ENCODE assay signal across 1 cellular context in the genomic region with DNA sequence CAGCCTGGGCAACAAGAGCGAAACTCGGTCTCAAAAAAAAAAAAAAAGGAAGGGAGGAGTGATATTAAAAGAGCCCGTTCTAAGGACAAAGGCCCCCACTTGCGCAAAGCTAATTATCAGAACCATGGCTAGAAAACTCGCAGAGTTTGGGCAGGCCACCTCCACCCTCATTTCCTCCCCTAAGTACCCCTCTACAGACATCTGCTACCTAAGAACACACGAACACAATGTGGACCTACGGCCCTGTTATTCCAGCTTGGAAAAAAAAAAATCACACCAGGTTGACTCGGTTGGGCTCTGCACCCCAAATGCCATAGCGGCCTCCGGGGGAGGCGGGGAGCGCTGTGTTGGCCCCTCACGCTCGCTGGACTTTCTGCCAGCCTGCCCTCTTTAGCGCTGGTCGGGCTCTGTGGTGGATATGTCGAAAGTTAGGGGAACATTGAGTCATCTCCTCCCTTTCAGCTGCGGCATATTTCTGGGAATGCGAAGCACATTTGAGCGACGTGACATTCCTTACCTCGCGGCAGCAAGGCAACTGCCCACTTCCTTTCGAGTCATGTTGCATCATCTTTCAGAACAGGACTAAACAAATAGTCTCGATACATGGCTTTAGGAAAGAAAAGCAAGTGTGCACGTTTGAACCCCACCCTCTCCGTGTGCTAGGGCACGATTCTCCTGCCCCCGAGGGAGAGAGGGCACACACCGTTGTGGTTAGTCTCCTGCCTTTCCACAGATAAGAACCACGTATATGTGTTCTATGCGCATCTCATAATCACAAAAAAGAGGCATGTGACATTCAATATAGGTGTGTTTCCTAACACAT.
A peak's percentile ranks its signal among the peaks of the same experiment; 100 is the strongest.
TF ChIP-seq lines count a peak whose summit lies in the region.

No MANE protein-coding gene starts in this region.

TF ChIP-seq in HepG2, 621 proteins besides CTCF, POLR2A, EP300 and RAD21 (continued from another document and continues in another):
- TF ChIP-seq, protein P1, sequence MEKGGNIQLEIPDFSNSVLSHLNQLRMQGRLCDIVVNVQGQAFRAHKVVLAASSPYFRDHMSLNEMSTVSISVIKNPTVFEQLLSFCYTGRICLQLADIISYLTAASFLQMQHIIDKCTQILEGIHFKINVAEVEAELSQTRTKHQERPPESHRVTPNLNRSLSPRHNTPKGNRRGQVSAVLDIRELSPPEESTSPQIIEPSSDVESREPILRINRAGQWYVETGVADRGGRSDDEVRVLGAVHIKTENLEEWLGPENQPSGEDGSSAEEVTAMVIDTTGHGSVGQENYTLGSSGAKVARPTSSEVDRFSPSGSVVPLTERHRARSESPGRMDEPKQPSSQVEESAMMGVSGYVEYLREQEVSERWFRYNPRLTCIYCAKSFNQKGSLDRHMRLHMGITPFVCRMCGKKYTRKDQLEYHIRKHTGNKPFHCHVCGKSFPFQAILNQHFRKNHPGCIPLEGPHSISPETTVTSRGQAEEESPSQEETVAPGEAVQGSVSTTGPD (CRISPR knock-in tag; IDR thresholded peaks at IDR 0.05): peak; percentile 67; the same call in 1 of the 2 replicates
- TF ChIP-seq SMAD3 (CRISPR knock-in tag; IDR thresholded peaks at IDR 0.05) (peak; percentile 97), CEBPG (CRISPR knock-in tag; IDR thresholded peaks at IDR 0.05) (peak; percentile 100), SNAI1 (CRISPR knock-in tag; IDR thresholded peaks at IDR 0.05; ENCODE audit: borderline replicate concordance) (no peak), PITX1 (CRISPR knock-in tag; IDR thresholded peaks at IDR 0.05) (peak; percentile 91), ZMAT3 (CRISPR knock-in tag; conservative IDR thresholded peaks at IDR 0.05) (peak; percentile 92), MTF1 (CRISPR knock-in tag; IDR thresholded peaks at IDR 0.05) (no peak), NAIF1 (CRISPR knock-in tag; IDR thresholded peaks at IDR 0.05; ENCODE audit: borderline replicate concordance) (peak; percentile 93), ZNF354B (CRISPR knock-in tag; IDR thresholded peaks at IDR 0.05) (no peak), DMAP1 (CRISPR knock-in tag; IDR thresholded peaks at IDR 0.05) (peak; percentile 92; the same call in 1 of the 2 replicates), TP53 (CRISPR knock-in tag; conservative IDR thresholded peaks at IDR 0.05) (peak; percentile 85; the same call in 1 of the 2 replicates), ZNF235 (CRISPR knock-in tag; IDR thresholded peaks at IDR 0.05; ENCODE audit: borderline replicate concordance) (no peak), ZZZ3 (CRISPR knock-in tag; IDR thresholded peaks at IDR 0.05; ENCODE audit: borderline replicate concordance) (0 out of 2 replicates have a peak, but pooled peaks have one; percentile 73), ZNF558 (CRISPR knock-in tag; IDR thresholded peaks at IDR 0.05; ENCODE audit: borderline replicate concordance) (no peak; the same call in 1 of the 2 replicates), JUN (CRISPR knock-in tag; IDR thresholded peaks at IDR 0.05) (peak; percentile 95), XRCC5 (optimal IDR thresholded peaks at IDR 0.05; ENCODE audit: low read length) (peak; percentile 62), ZNF552 (CRISPR knock-in tag; IDR thresholded peaks at IDR 0.05; ENCODE audit: borderline replicate concordance) (peak; percentile 67; the same call in 1 of the 2 replicates), ZMYM4 (CRISPR knock-in tag; IDR thresholded peaks at IDR 0.05) (peak; percentile 90), ZNF121 (CRISPR knock-in tag; IDR thresholded peaks at IDR 0.05) (peak; percentile 93), AGO2 (optimal IDR thresholded peaks at IDR 0.05; ENCODE audit: low read depth, low read length) (no peak), NFE2L1 (CRISPR knock-in tag; IDR thresholded peaks at IDR 0.05; ENCODE audit: borderline replicate concordance) (no peak), ZNF607 (CRISPR knock-in tag; IDR thresholded peaks at IDR 0.05; ENCODE audit: borderline replicate concordance) (no peak), SOX13 (IDR thresholded peaks at IDR 0.05) (peak; percentile 85), SOX13 (CRISPR knock-in tag; conservative IDR thresholded peaks at IDR 0.05 in 1 of 2, IDR thresholded peaks at IDR 0.05 in 1 of 2) (peak in 1 of 2 experiments; percentile 96; a peak in 2 of 4 replicates)
- TF ChIP-seq, protein P2, sequence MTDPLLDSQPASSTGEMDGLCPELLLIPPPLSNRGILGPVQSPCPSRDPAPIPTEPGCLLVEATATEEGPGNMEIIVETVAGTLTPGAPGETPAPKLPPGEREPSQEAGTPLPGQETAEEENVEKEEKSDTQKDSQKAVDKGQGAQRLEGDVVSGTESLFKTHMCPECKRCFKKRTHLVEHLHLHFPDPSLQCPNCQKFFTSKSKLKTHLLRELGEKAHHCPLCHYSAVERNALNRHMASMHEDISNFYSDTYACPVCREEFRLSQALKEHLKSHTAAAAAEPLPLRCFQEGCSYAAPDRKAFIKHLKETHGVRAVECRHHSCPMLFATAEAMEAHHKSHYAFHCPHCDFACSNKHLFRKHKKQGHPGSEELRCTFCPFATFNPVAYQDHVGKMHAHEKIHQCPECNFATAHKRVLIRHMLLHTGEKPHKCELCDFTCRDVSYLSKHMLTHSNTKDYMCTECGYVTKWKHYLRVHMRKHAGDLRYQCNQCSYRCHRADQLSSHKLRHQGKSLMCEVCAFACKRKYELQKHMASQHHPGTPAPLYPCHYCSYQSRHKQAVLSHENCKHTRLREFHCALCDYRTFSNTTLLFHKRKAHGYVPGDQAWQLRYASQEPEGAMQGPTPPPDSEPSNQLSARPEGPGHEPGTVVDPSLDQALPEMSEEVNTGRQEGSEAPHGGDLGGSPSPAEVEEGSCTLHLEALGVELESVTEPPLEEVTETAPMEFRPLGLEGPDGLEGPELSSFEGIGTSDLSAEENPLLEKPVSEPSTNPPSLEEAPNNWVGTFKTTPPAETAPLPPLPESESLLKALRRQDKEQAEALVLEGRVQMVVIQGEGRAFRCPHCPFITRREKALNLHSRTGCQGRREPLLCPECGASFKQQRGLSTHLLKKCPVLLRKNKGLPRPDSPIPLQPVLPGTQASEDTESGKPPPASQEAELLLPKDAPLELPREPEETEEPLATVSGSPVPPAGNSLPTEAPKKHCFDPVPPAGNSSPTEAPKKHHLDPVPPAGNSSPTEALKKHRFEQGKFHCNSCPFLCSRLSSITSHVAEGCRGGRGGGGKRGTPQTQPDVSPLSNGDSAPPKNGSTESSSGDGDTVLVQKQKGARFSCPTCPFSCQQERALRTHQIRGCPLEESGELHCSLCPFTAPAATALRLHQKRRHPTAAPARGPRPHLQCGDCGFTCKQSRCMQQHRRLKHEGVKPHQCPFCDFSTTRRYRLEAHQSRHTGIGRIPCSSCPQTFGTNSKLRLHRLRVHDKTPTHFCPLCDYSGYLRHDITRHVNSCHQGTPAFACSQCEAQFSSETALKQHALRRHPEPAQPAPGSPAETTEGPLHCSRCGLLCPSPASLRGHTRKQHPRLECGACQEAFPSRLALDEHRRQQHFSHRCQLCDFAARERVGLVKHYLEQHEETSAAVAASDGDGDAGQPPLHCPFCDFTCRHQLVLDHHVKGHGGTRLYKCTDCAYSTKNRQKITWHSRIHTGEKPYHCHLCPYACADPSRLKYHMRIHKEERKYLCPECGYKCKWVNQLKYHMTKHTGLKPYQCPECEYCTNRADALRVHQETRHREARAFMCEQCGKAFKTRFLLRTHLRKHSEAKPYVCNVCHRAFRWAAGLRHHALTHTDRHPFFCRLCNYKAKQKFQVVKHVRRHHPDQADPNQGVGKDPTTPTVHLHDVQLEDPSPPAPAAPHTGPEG (CRISPR knock-in tag; IDR thresholded peaks at IDR 0.05): no peak
- TF ChIP-seq, protein P3, sequence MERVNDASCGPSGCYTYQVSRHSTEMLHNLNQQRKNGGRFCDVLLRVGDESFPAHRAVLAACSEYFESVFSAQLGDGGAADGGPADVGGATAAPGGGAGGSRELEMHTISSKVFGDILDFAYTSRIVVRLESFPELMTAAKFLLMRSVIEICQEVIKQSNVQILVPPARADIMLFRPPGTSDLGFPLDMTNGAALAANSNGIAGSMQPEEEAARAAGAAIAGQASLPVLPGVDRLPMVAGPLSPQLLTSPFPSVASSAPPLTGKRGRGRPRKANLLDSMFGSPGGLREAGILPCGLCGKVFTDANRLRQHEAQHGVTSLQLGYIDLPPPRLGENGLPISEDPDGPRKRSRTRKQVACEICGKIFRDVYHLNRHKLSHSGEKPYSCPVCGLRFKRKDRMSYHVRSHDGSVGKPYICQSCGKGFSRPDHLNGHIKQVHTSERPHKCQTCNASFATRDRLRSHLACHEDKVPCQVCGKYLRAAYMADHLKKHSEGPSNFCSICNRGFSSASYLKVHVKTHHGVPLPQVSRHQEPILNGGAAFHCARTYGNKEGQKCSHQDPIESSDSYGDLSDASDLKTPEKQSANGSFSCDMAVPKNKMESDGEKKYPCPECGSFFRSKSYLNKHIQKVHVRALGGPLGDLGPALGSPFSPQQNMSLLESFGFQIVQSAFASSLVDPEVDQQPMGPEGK (CRISPR knock-in tag; IDR thresholded peaks at IDR 0.05): peak; percentile 89
- TF ChIP-seq, protein P4, sequence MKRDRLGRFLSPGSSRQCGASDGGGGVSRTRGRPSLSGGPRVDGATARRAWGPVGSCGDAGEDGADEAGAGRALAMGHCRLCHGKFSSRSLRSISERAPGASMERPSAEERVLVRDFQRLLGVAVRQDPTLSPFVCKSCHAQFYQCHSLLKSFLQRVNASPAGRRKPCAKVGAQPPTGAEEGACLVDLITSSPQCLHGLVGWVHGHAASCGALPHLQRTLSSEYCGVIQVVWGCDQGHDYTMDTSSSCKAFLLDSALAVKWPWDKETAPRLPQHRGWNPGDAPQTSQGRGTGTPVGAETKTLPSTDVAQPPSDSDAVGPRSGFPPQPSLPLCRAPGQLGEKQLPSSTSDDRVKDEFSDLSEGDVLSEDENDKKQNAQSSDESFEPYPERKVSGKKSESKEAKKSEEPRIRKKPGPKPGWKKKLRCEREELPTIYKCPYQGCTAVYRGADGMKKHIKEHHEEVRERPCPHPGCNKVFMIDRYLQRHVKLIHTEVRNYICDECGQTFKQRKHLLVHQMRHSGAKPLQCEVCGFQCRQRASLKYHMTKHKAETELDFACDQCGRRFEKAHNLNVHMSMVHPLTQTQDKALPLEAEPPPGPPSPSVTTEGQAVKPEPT (CRISPR knock-in tag; IDR thresholded peaks at IDR 0.05; ENCODE audit: low read depth): peak; percentile 28; the same call in 1 of the 2 replicates
- TF ChIP-seq, protein P5, sequence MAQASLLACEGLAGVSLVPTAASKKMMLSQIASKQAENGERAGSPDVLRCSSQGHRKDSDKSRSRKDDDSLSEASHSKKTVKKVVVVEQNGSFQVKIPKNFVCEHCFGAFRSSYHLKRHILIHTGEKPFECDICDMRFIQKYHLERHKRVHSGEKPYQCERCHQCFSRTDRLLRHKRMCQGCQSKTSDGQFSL (CRISPR knock-in tag; IDR thresholded peaks at IDR 0.05): 0 out of 2 replicates have a peak, but pooled peaks have one; percentile 16
- TF ChIP-seq, protein P6, sequence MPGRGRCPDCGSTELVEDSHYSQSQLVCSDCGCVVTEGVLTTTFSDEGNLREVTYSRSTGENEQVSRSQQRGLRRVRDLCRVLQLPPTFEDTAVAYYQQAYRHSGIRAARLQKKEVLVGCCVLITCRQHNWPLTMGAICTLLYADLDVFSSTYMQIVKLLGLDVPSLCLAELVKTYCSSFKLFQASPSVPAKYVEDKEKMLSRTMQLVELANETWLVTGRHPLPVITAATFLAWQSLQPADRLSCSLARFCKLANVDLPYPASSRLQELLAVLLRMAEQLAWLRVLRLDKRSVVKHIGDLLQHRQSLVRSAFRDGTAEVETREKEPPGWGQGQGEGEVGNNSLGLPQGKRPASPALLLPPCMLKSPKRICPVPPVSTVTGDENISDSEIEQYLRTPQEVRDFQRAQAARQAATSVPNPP (CRISPR knock-in tag; IDR thresholded peaks at IDR 0.05): no peak; the same call in 1 of the 2 replicates
- TF ChIP-seq, protein P7, sequence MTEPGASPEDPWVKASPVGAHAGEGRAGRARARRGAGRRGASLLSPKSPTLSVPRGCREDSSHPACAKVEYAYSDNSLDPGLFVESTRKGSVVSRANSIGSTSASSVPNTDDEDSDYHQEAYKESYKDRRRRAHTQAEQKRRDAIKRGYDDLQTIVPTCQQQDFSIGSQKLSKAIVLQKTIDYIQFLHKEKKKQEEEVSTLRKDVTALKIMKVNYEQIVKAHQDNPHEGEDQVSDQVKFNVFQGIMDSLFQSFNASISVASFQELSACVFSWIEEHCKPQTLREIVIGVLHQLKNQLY (CRISPR knock-in tag; IDR thresholded peaks at IDR 0.05): peak; percentile 93
- TF ChIP-seq, protein P8, sequence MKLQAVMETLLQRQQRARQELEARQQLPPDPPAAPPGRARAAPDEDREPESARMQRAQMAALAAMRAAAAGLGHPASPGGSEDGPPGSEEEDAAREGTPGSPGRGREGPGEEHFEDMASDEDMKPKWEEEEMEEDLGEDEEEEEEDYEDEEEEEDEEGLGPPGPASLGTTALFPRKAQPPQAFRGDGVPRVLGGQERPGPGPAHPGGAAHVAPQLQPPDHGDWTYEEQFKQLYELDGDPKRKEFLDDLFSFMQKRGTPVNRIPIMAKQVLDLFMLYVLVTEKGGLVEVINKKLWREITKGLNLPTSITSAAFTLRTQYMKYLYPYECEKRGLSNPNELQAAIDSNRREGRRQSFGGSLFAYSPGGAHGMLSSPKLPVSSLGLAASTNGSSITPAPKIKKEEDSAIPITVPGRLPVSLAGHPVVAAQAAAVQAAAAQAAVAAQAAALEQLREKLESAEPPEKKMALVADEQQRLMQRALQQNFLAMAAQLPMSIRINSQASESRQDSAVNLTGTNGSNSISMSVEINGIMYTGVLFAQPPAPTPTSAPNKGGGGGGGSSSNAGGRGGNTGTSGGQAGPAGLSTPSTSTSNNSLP (IDR thresholded peaks at IDR 0.05; ENCODE audit: low read depth, low read length): peak; percentile 54; the same call in 1 of the 2 replicates
- TF ChIP-seq, protein P9, sequence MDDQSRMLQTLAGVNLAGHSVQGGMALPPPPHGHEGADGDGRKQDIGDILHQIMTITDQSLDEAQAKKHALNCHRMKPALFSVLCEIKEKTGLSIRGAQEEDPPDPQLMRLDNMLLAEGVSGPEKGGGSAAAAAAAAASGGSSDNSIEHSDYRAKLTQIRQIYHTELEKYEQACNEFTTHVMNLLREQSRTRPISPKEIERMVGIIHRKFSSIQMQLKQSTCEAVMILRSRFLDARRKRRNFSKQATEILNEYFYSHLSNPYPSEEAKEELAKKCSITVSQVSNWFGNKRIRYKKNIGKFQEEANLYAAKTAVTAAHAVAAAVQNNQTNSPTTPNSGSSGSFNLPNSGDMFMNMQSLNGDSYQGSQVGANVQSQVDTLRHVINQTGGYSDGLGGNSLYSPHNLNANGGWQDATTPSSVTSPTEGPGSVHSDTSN (CRISPR knock-in tag; IDR thresholded peaks at IDR 0.05; ENCODE audit: borderline replicate concordance): no peak
- TF ChIP-seq, protein P10, sequence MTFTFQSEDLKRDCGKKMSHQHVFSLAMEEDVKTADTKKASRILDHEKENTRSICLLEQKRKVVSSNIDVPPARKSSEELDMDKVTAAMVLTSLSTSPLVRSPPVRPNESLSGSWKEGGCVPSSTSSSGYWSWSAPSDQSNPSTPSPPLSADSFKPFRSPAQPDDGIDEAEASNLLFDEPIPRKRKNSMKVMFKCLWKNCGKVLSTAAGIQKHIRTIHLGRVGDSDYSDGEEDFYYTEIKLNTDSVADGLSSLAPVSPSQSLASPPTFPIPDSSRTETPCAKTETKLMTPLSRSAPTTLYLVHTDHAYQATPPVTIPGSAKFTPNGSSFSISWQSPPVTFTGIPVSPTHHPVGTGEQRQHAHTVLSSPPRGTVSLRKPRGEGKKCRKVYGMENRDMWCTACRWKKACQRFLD (CRISPR knock-in tag; IDR thresholded peaks at IDR 0.05; ENCODE audit: borderline replicate concordance): 0 out of 2 replicates have a peak, but pooled peaks have one; percentile 56
- TF ChIP-seq, protein P11, sequence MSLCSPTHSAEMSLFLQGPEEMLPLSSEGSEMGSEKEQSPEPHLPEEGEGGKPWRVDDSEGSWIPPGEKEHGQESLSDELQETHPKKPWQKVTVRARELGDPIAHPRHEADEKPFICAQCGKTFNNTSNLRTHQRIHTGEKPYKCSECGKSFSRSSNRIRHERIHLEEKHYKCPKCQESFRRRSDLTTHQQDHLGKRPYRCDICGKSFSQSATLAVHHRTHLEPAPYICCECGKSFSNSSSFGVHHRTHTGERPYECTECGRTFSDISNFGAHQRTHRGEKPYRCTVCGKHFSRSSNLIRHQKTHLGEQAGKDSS (CRISPR knock-in tag; IDR thresholded peaks at IDR 0.05; ENCODE audit: borderline replicate concordance, low read depth): peak; percentile 97
